ENCODE assay signal across 27 cellular contexts in genomic region chr13:94798738-94799137, GRCh38.
"Had no signal": no experiment of that assay in that cellular context is flagged by ENCODE, and none has a peak within 500 bp of the region (broad histone marks: within the 10 kb centered on the region; RNA-seq: fewer than 3 reads in every experiment).

No MANE protein-coding gene starts in this region.

- H3K36me3 ChIP-seq: gastrocnemius medialis, heart left ventricle, left lung, neutrophil, pancreas, right lobe of liver, thyroid gland, vagina had no signal

- H3K4me1 ChIP-seq: gastrocnemius medialis, heart left ventricle, pancreas, right lobe of liver, thyroid gland, vagina had no signal

- H3K27me3 Mint-ChIP-seq: stimulated activated naive CD8-positive, alpha-beta T cell treated with anti-CD3 and anti-CD28 coated beads, Interleukin-15, amount 100 ng/mL, for 72 hours had no signal

- H3K4me1 Mint-ChIP-seq: naive thymus-derived CD8-positive, alpha-beta T cell; stimulated activated naive CD8-positive, alpha-beta T cell treated with anti-CD3 and anti-CD28 coated beads, Interleukin-15, amount 100 ng/mL, for 72 hours had no signal

- H3K27ac Mint-ChIP-seq: naive thymus-derived CD8-positive, alpha-beta T cell; progenitor cell of endocrine pancreas; stimulated activated naive CD8-positive, alpha-beta T cell treated with anti-CD3 and anti-CD28 coated beads, Interleukin-15, amount 100 ng/mL, for 72 hours had no signal

- H3K9me3 Mint-ChIP-seq: nephron progenitor cell; stimulated activated naive CD8-positive, alpha-beta T cell treated with anti-CD3 and anti-CD28 coated beads, Interleukin-15, amount 100 ng/mL, for 72 hours had no signal

- FAIRE-seq: colon, islet of Langerhans, pancreas, small intestine had no signal

- H3K27me3 ChIP-seq: dorsolateral prefrontal cortex, gastrocnemius medialis, left lung, neutrophil, pancreas, right lobe of liver, thyroid gland, vagina had no signal

- DNase-seq: dorsolateral prefrontal cortex; effector CD4-positive, alpha-beta T cell; foreskin fibroblast; gastrocnemius medialis; heart left ventricle; hippocampal formation; left cardiac atrium; left lung; mesendoderm; midbrain; naive thymus-derived CD8-positive, alpha-beta T cell; nephron progenitor cell; pancreas; right lobe of liver; small intestine; stimulated activated CD4-positive, alpha-beta T cell treated with anti-CD3 and anti-CD28 coated beads, Interleukin-12 subunit alpha, Interleukin-12 subunit beta, amount 100 ng/mL, for 4 hours; stimulated activated CD4-positive, alpha-beta T cell treated with anti-CD3 and anti-CD28 coated beads, Interleukin-1b, Interleukin-23, amount 100 ng/mL, for 48 hours; stimulated activated CD4-positive, alpha-beta T cell treated with anti-CD3 and anti-CD28 coated beads, Interleukin-4, amount 100 ng/mL, for 1 hour; stimulated activated CD8-positive, alpha-beta memory T cell treated with anti-CD3 and anti-CD28 coated beads, Interleukin-4, amount 100 ng/mL, for 48 hours; stimulated activated naive CD4-positive, alpha-beta T cell; stimulated activated naive CD8-positive, alpha-beta T cell treated with anti-CD3 and anti-CD28 coated beads, Interleukin-15, amount 100 ng/mL, for 72 hours; thyroid gland had no signal

- H3K9me3 ChIP-seq: gastrocnemius medialis, heart left ventricle, left lung, neutrophil, pancreas, right lobe of liver, thyroid gland, vagina had no signal

- H3K4me3 Mint-ChIP-seq: naive thymus-derived CD8-positive, alpha-beta T cell; nephron progenitor cell; stimulated activated naive CD8-positive, alpha-beta T cell treated with anti-CD3 and anti-CD28 coated beads, Interleukin-15, amount 100 ng/mL, for 72 hours had no signal

- H3K27ac ChIP-seq: dorsolateral prefrontal cortex, gastrocnemius medialis, heart left ventricle, left lung, neutrophil, pancreas, right lobe of liver, thyroid gland, vagina had no signal

- H3K36me3 Mint-ChIP-seq: naive thymus-derived CD8-positive, alpha-beta T cell had no signal

- H3K4me3 ChIP-seq: dorsolateral prefrontal cortex, gastrocnemius medialis, heart left ventricle, left lung, pancreas, right lobe of liver, thyroid gland, vagina had no signal
